ENCODE assay signal across 1 cellular context in the genomic region with DNA sequence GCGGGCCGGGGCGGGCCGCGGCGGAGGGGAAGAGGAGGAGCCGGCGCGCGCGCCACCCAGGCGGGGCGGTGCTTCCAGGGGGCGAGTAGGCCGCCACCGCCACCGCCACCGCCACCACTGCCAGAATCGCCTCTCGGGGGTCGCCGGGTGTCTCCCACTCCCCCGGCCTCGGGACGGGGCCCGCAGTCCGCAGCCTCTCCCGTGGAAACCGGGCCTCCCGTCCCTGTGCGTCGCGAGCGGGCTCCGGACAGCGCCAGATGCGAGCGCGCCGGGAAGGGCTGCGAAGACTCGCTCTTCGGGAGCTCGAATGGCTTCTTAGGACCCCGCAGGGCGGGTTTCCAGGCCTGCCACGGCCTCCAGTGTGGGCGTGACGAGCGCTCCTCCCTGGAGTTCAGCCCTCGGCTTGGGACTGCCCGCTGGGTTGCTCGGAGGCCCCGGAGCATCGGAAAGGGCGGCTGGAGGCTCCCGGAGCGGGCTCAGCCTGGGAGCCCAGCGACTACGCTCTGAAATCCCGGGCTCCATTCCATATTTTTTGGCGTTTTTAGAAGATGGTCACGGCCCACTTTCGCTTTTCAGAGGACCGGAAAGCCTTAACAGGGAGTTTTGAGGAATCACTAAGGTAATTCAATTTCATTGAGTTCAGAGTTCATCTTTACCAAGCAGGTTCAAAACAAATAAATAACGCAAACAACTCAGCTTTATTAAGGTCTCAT.
TF ChIP-seq lines count a peak whose summit lies in the region.

No MANE protein-coding gene starts in this region.

TF ChIP-seq in K562, 482 proteins besides CTCF, POLR2A, EP300 and RAD21 (continued from another document):
- TF ChIP-seq, protein P1, sequence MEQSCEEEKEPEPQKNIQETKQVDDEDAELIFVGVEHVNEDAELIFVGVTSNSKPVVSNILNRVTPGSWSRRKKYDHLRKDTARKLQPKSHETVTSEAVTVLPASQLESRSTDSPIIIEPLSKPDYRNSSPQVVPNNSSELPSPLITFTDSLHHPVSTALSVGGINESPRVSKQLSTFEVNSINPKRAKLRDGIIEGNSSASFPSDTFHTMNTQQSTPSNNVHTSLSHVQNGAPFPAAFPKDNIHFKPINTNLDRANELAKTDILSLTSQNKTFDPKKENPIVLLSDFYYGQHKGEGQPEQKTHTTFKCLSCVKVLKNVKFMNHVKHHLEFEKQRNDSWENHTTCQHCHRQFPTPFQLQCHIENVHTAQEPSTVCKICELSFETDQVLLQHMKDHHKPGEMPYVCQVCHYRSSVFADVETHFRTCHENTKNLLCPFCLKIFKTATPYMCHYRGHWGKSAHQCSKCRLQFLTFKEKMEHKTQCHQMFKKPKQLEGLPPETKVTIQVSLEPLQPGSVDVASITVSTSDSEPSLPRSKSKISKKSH (CRISPR knock-in tag; IDR thresholded peaks at IDR 0.05), result no peak
- TF ChIP-seq, protein P2, sequence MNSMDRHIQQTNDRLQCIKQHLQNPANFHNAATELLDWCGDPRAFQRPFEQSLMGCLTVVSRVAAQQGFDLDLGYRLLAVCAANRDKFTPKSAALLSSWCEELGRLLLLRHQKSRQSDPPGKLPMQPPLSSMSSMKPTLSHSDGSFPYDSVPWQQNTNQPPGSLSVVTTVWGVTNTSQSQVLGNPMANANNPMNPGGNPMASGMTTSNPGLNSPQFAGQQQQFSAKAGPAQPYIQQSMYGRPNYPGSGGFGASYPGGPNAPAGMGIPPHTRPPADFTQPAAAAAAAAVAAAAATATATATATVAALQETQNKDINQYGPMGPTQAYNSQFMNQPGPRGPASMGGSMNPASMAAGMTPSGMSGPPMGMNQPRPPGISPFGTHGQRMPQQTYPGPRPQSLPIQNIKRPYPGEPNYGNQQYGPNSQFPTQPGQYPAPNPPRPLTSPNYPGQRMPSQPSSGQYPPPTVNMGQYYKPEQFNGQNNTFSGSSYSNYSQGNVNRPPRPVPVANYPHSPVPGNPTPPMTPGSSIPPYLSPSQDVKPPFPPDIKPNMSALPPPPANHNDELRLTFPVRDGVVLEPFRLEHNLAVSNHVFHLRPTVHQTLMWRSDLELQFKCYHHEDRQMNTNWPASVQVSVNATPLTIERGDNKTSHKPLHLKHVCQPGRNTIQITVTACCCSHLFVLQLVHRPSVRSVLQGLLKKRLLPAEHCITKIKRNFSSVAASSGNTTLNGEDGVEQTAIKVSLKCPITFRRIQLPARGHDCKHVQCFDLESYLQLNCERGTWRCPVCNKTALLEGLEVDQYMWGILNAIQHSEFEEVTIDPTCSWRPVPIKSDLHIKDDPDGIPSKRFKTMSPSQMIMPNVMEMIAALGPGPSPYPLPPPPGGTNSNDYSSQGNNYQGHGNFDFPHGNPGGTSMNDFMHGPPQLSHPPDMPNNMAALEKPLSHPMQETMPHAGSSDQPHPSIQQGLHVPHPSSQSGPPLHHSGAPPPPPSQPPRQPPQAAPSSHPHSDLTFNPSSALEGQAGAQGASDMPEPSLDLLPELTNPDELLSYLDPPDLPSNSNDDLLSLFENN (IDR thresholded peaks at IDR 0.05; ENCODE audit: low read depth in 2 of 2, low read length in 2 of 2), result no peak
- no peak for TF ChIP-seq STAG1 (CRISPR knock-in tag; IDR thresholded peaks at IDR 0.05; ENCODE audit: borderline replicate concordance)
- TF ChIP-seq, protein P3, sequence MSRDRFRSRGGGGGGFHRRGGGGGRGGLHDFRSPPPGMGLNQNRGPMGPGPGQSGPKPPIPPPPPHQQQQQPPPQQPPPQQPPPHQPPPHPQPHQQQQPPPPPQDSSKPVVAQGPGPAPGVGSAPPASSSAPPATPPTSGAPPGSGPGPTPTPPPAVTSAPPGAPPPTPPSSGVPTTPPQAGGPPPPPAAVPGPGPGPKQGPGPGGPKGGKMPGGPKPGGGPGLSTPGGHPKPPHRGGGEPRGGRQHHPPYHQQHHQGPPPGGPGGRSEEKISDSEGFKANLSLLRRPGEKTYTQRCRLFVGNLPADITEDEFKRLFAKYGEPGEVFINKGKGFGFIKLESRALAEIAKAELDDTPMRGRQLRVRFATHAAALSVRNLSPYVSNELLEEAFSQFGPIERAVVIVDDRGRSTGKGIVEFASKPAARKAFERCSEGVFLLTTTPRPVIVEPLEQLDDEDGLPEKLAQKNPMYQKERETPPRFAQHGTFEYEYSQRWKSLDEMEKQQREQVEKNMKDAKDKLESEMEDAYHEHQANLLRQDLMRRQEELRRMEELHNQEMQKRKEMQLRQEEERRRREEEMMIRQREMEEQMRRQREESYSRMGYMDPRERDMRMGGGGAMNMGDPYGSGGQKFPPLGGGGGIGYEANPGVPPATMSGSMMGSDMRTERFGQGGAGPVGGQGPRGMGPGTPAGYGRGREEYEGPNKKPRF (IDR thresholded peaks at IDR 0.05; ENCODE audit: low read depth, low read length), result no peak
- TF ChIP-seq, protein P4, sequence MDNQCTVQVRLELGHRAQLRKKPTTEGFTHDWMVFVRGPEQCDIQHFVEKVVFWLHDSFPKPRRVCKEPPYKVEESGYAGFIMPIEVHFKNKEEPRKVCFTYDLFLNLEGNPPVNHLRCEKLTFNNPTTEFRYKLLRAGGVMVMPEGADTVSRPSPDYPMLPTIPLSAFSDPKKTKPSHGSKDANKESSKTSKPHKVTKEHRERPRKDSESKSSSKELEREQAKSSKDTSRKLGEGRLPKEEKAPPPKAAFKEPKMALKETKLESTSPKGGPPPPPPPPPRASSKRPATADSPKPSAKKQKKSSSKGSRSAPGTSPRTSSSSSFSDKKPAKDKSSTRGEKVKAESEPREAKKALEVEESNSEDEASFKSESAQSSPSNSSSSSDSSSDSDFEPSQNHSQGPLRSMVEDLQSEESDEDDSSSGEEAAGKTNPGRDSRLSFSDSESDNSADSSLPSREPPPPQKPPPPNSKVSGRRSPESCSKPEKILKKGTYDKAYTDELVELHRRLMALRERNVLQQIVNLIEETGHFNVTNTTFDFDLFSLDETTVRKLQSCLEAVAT (IDR thresholded peaks at IDR 0.05), result peak in 1 of 2 experiments; percentile 60; a peak in 1 of 4 replicates
